19 cellular contexts compared by ENCODE assay signal in the genomic region with DNA sequence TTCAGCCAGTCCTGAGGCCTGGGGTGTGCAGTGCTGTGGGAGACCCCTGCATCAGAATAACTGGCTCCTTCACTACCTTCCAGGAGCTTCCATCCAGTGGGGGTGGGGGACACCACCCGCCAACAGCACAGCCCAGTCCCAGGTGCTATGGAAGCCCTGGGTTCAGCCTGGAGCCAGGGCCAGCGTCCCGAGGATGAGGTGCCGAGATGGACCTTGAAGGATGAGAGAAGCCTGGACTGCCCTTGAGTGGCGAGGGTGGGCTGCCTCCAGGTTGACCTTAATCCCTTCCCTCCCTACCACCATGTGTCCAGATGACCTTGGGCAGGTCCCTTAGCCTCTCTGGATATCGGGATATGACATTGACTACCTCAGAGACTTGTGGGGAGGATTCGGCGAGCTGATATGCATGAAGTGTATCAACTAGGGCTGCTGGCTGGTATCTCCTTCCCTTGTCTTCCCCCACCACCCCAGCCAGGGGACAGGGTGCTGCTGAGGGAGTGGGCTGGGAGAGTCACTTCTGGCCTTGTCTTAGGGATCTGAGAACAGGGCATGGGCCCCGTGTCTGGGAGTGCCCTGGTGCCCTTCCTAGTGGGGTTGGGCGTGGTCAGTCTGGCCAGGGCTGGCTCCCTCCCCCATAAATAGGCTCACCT. TPM values are rescaled to one million over a fixed set of nuclear protein-coding genes. Genes with fewer than 3 reads are reported as not detected.
DNase-seq lines count a peak whose midpoint lies in the region; ATAC-seq and TF ChIP-seq lines count a peak whose summit lies in the region.
"Had no signal": no experiment of that assay in that cellular context is flagged by ENCODE, and none has a peak within 500 bp of the region (broad histone marks: within the 10 kb centered on the region; RNA-seq: fewer than 3 reads in every experiment).

No MANE protein-coding gene starts in this region.

- peaks cover 26% of the 10 kb centered on the region for H3K4me1 ChIP-seq in testis

- TF ChIP-seq POLR2A in testis (IDR thresholded peaks at IDR 0.05) = no peak

- H3K4me3 ChIP-seq in testis = no peak overlapping the region
- H3K4me3 ChIP-seq: BLaER1 treated with 17β-estradiol and CSF1 and Interleukin-3, amounts not matched to agents 10 nM and 100 nM; GM23248; hepatocyte had no signal

- ATAC-seq in stimulated activated naive CD8-positive, alpha-beta T cell treated with anti-CD3 and anti-CD28 coated beads, Interleukin-15, Interleukin-2, amounts not matched to agents 100 U/mL and 50 U/mL, for 24 hours = no peak
- ATAC-seq in GM21619 (IDR thresholded peaks at IDR 0.05; ENCODE audit: unreplicated experiment) (no peak), GM18502 (IDR thresholded peaks at IDR 0.05; ENCODE audit: poor library complexity, unreplicated experiment) (no peak)
- ATAC-seq: left colon, Panc1 had no signal

- H3K4me1 Mint-ChIP-seq in stimulated activated naive CD8-positive, alpha-beta T cell treated with anti-CD3 and anti-CD28 coated beads, Interleukin-15, Interleukin-2, amounts not matched to agents 100 ng/mL and 50 ng/mL, for 24 hours (ENCODE audit: low read depth) = peaks cover 33% of the 10 kb centered on the region
- peaks cover 37% of the 10 kb centered on the region for H3K4me1 Mint-ChIP-seq in chondrocyte (ENCODE audit: low read depth)

- no peak for TF ChIP-seq CTCF in chondrocyte (IDR thresholded peaks at IDR 0.05)
- TF ChIP-seq CTCF in testis (IDR thresholded peaks at IDR 0.05) = no peak

- H3K9me3 Mint-ChIP-seq in stimulated activated naive CD8-positive, alpha-beta T cell treated with anti-CD3 and anti-CD28 coated beads, Interleukin-15, Interleukin-2, amounts not matched to agents 100 ng/mL and 50 ng/mL, for 24 hours = no peaks in the 10 kb centered on the region
- no peaks in the 10 kb centered on the region for H3K9me3 Mint-ChIP-seq in chondrocyte (ENCODE audit: low read depth)
- H3K9me3 Mint-ChIP-seq: type B pancreatic cell had no signal

- no peak overlapping the region for H3K27ac ChIP-seq in testis
- H3K27ac ChIP-seq: GM23248 had no signal

- no peak for DNase-seq in stimulated activated naive CD8-positive, alpha-beta T cell treated with anti-CD3 and anti-CD28 coated beads, Interleukin-15, Interleukin-2, amounts not matched to agents 100 U/mL and 50 U/mL, for 24 hours
- peak; percentile 63 for DNase-seq in chondrocyte (ENCODE audit: low spot score)
- DNase-seq in posterior vena cava (ENCODE audit: low spot score) = peak; percentile 63
- DNase-seq in testis = no peak
- DNase-seq: DND-41, GM23248, NCI-H2081, NCI-H774, SW 1271 had no signal

- H3K27me3 Mint-ChIP-seq in stimulated activated naive CD8-positive, alpha-beta T cell treated with anti-CD3 and anti-CD28 coated beads, Interleukin-15, Interleukin-2, amounts not matched to agents 100 ng/mL and 50 ng/mL, for 24 hours = no peaks in the 10 kb centered on the region
- H3K27me3 Mint-ChIP-seq in chondrocyte (ENCODE audit: low read depth) = no peaks in the 10 kb centered on the region
- H3K27me3 Mint-ChIP-seq: type B pancreatic cell had no signal

- no peak overlapping the region for H3K4me3 Mint-ChIP-seq in stimulated activated naive CD8-positive, alpha-beta T cell treated with anti-CD3 and anti-CD28 coated beads, Interleukin-15, Interleukin-2, amounts not matched to agents 100 ng/mL and 50 ng/mL, for 24 hours
- H3K4me3 Mint-ChIP-seq in chondrocyte (ENCODE audit: unreplicated experiment) = no peak overlapping the region
- H3K4me3 Mint-ChIP-seq: type B pancreatic cell had no signal

- 59 to 93% methylated on average over 10 of the region's 10 CpGs for WGBS in testis, 2 donors

- no peaks in the 10 kb centered on the region for H3K27me3 ChIP-seq in testis
- H3K27me3 ChIP-seq: BLaER1 treated with 17β-estradiol and CSF1 and Interleukin-3, amounts not matched to agents 10 nM and 100 nM; hepatocyte had no signal

- H3K27ac Mint-ChIP-seq in stimulated activated naive CD8-positive, alpha-beta T cell treated with anti-CD3 and anti-CD28 coated beads, Interleukin-15, Interleukin-2, amounts not matched to agents 100 ng/mL and 50 ng/mL, for 24 hours = peak overlapping the region; percentile 11
- peak overlapping the region; percentile 49 for H3K27ac Mint-ChIP-seq in chondrocyte (ENCODE audit: unreplicated experiment)
- H3K27ac Mint-ChIP-seq: type B pancreatic cell had no signal

- intact Hi-C loops in posterior vena cava (cut with DNase I) (loop anchor here in 1 of 2 donors (5.0 kb wide), 1 partner anchor 791 kb away; the partner anchor contains the start of gene ERBB2), testis (cut with DNase I; ENCODE audit: low total_unique reads) (no loop called here)

- H3K36me3 ChIP-seq in testis (ENCODE audit: low read depth, missing control alignments) = no peaks in the 10 kb centered on the region

- peaks cover 19% of the 10 kb centered on the region for H3K36me3 Mint-ChIP-seq in stimulated activated naive CD8-positive, alpha-beta T cell treated with anti-CD3 and anti-CD28 coated beads, Interleukin-15, Interleukin-2, amounts not matched to agents 100 ng/mL and 50 ng/mL, for 24 hours (ENCODE audit: low read depth)
- peaks cover 26% of the 10 kb centered on the region for H3K36me3 Mint-ChIP-seq in chondrocyte (ENCODE audit: low read depth)

- no peaks in the 10 kb centered on the region for H3K9me3 ChIP-seq in testis
- H3K9me3 ChIP-seq: BLaER1 treated with 17β-estradiol and CSF1 and Interleukin-3, amounts not matched to agents 10 nM and 100 nM had no signal

RNA-seq across cellular contexts. Expression of gene LASP1, which starts 41.3 kb away (rescaled TPM):
- 444 to 599 TPM (median 593 TPM) in 3 replicates for total RNA-seq in chondrocyte
- total RNA-seq in posterior vena cava = 100 to 1,000 TPM in 1 of 2 donors, 10 to 100 TPM in 1; 95.2 to 119 TPM
- total RNA-seq in testis = 10 to 100 TPM; 60.3 to 83.2 TPM
- 58.2 TPM for polyA plus RNA-seq in testis (ENCODE audit: insufficient read depth, low read depth, low replicate concordance)

RNA-seq across cellular contexts. Expression of gene FBXO47, which starts 56.0 kb away (rescaled TPM):
- total RNA-seq in chondrocyte = not detected in 3 replicates
- not detected for total RNA-seq in posterior vena cava
- total RNA-seq in testis = 10 to 100 TPM in 1 of 2 donors, 1 to 10 TPM in 1; 6.3 to 11.6 TPM
- 5.8 TPM for polyA plus RNA-seq in testis (ENCODE audit: insufficient read depth, low read depth, low replicate concordance)
- total RNA-seq: hepatocyte, left colon, myocyte, pulmonary artery endothelial cell had no signal
- polyA plus RNA-seq: GM23248, hepatocyte had no signal

RNA-seq across cellular contexts. Expression of gene RPL23, which starts 57.7 kb away (rescaled TPM):
- total RNA-seq in chondrocyte (916 to 959 TPM (median 937 TPM) in 3 replicates), posterior vena cava (1,000 to 10,000 TPM; 1,179 to 1,230 TPM), testis (100 to 1,000 TPM; 406 to 746 TPM)
- polyA plus RNA-seq in testis (ENCODE audit: insufficient read depth, low read depth, low replicate concordance) = 912 TPM

Comparison
In these comparisons a context has a peak if more than half of its experiments do, and no peak if none do; other contexts are left out.
1. DNase-seq: peak in chondrocyte (single experiment) and posterior vena cava (single experiment); none in stimulated activated naive CD8-positive, alpha-beta T cell treated with anti-CD3 and anti-CD28 coated beads, Interleukin-15, Interleukin-2, amounts not matched to agents 100 U/mL and 50 U/mL, for 24 hours (single experiment) and testis (single experiment).